Comparison of ENCODE assay signal across 10 cellular contexts in the genomic region with DNA sequence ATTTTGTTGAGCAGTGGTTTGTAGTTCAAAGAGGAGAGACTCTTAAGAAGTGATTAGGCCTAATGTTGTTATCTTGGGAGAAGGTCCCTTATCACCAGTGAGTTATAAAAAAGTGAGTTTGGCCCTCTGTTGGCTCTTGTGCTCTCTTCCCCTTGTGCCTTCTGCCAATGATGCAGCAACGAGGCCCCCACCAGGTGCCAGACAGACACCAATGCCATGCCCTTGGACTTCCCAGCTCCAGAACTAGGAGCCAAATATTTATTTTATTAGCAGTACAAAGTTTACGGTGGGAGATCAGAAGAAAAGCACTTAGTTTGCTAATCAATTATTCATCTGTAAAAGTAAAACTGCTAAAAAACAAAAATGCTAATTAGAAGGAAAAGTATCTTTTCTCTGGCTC. TPM values are rescaled to one million over a fixed set of nuclear protein-coding genes. Genes with fewer than 3 reads are reported as not detected.
"Had no signal": no experiment of that assay in that cellular context is flagged by ENCODE, and none has a peak within 500 bp of the region (broad histone marks: within the 10 kb centered on the region; RNA-seq: fewer than 3 reads in every experiment).

No MANE protein-coding gene starts in this region.

- H3K4me2 ChIP-seq: GM23338 had no signal

- FAIRE-seq: H1, H54, K562 had no signal

- H3K4me3 Mint-ChIP-seq: GM23338, H9 had no signal

- H3K27ac Mint-ChIP-seq: GM23338, H9 had no signal

- DNase-seq: H9, HCEC 1CT, IMR-90, KG1 had no signal

- H3K4me1 Mint-ChIP-seq: H9 had no signal

- H3K4me3 ChIP-seq: GM23338, K562 had no signal

- H2AFZ ChIP-seq: GM23338 had no signal

- ATAC-seq: GM23338, K562 had no signal

- H3K27ac ChIP-seq: HL-60 had no signal

RNA-seq across cellular contexts. Expression of gene CXCL9, which starts 43.8 kb away (rescaled TPM):
- total RNA-seq: GM23338, H1, H9, HT1080, IMR-90, K562 had no signal
- polyA plus RNA-seq: GM23338, H1, IMR-90, K562 had no signal

RNA-seq across cellular contexts. Expression of gene CXCL10, which starts 59.7 kb away (rescaled TPM):
- total RNA-seq: GM23338, H1, H9, HT1080 had no signal
- polyA plus RNA-seq: GM23338, H1 had no signal
